Comparison of ENCODE assay signal across 1 cellular context in genomic region chr6:75409928-75410327, GRCh38.
TF ChIP-seq lines count a peak whose summit lies in the region.

No MANE protein-coding gene starts in this region.

TF ChIP-seq in GM23338, 12 proteins besides CTCF, POLR2A, EP300 and RAD21 (continued from another document):
- TF ChIP-seq ZNF462 (CRISPR knock-in tag; IDR thresholded peaks at IDR 0.05): no peak
